Comparison of ENCODE assay signal across 11 cellular contexts in the genomic region with DNA sequence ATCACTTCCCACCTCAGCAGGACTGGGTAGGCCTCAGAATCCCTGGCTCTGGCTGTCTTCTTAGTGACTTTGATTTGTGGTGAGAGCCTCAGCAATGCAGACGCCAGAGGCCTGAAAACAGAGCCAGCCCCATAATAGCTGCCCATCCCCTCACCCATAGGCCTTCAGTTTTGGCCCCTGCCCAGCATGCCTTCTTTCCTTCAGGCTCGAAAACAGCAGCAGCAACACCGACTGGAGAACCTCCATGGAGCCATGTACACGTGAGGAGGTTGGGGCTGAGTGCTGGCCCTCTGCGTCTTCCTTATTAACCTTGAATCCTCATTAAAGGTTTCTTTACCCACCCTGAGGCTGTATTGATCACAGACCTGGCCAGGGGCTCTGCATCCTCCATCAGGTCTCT. TPM values are rescaled to one million over a fixed set of nuclear protein-coding genes. Genes with fewer than 3 reads are reported as not detected.
DNase-seq lines count a peak whose midpoint lies in the region; ATAC-seq and TF ChIP-seq lines count a peak whose summit lies in the region.
"Had no signal": no experiment of that assay in that cellular context is flagged by ENCODE, and none has a peak within 500 bp of the region (broad histone marks: within the 10 kb centered on the region; RNA-seq: fewer than 3 reads in every experiment).

No MANE protein-coding gene starts in this region.

- DNase-seq in MCF 10A (ENCODE audit: unreplicated experiment): no peak
- no peak for DNase-seq in breast epithelium (ENCODE audit: low spot score in 2 of 2)
- DNase-seq in activated CD8-positive, alpha-beta T cell treated with anti-CD3 and anti-CD28 coated beads for 36 hours: no peak
- DNase-seq in memory B cell (ENCODE audit: low spot score in 2 of 2): no peak
- DNase-seq in stomach: no peak
- no peak for DNase-seq in GM20000 (ENCODE audit: low spot score)
- no peak for DNase-seq in NCI-H446 treated with DMSO at 0.1 percent for 48 hours (lab: John Stamatoyannopoulos, UW)
- no peak for DNase-seq in hippocampal formation (lab: John Stamatoyannopoulos, UW)
- DNase-seq: cerebellar nuclear complex; NCI-H345; stimulated activated CD8-positive, alpha-beta memory T cell treated with anti-CD3 and anti-CD28 coated beads, Interleukin-4, amount 100 ng/mL, for 48 hours had no signal

- H3K27me3 ChIP-seq in breast epithelium (no peaks in the 10 kb centered on the region), stomach (no peaks in the 10 kb centered on the region)

- H3K4me3 Mint-ChIP-seq in MCF 10A (ENCODE audit: unreplicated experiment) (peak overlapping the region; percentile 98), memory B cell (peak overlapping the region; percentile 100)
- peak overlapping the region; percentile 88 for H3K4me3 Mint-ChIP-seq in activated CD8-positive, alpha-beta T cell treated with anti-CD3 and anti-CD28 coated beads for 36 hours

- BruUV-seq in MCF 10A (replicated peaks; lab: Mats Ljungman, UMichigan): TSS peak; percentile 50

- CTCF ChIA-PET in MCF 10A (lab: Yijun Ruan, JAX): interaction anchor here (0.6 to 2.4 kb wide), 4 partner anchors 20 to 624 kb away, joined by 4 to 9 read pairs (median 4); no protein-coding TSS in a partner anchor
- CTCF ChIA-PET in activated CD8-positive, alpha-beta T cell treated with anti-CD3 and anti-CD28 coated beads for 36 hours (lab: Charles Lee): interaction anchor here (1.9 to 4.1 kb wide), 2 partner anchors 8 to 40 kb away, joined by 8 to 14 read pairs; no protein-coding TSS in a partner anchor

- H3K4me1 Mint-ChIP-seq in MCF 10A (ENCODE audit: insufficient read depth, unreplicated experiment) (peaks cover 19% of the 10 kb centered on the region), memory B cell (peaks cover 25% of the 10 kb centered on the region)
- H3K4me1 Mint-ChIP-seq in activated CD8-positive, alpha-beta T cell treated with anti-CD3 and anti-CD28 coated beads for 36 hours (ENCODE audit: low read depth): peaks cover 41% of the 10 kb centered on the region

- no peak for TF ChIP-seq EP300 in stomach (IDR thresholded peaks at IDR 0.05)

- TF ChIP-seq POLR2A in breast epithelium (IDR thresholded peaks at IDR 0.05) (no peak), stomach (IDR thresholded peaks at IDR 0.05) (no peak)

- POLR2A ChIA-PET in MCF 10A (lab: Yijun Ruan, JAX): interaction anchor here (1.0 to 5.2 kb wide), 5 partner anchors 7 to 270 kb away, joined by 3 to 113 read pairs (median 54); partner anchors contain the start of genes GGCX, TGOLN2, TMEM150A and VAMP5
- POLR2A ChIA-PET in activated CD8-positive, alpha-beta T cell treated with anti-CD3 and anti-CD28 coated beads for 36 hours (lab: Charles Lee): interaction anchor here (0.9 to 1.8 kb wide), 7 partner anchors 10 to 32 kb away, joined by 3 to 7 read pairs (median 4); partner anchors contain the start of genes USP39 and VAMP8

- H3K36me3 Mint-ChIP-seq in MCF 10A (ENCODE audit: insufficient read depth, unreplicated experiment) (peaks cover 24% of the 10 kb centered on the region), memory B cell (peaks cover 2% of the 10 kb centered on the region)
- H3K36me3 Mint-ChIP-seq in activated CD8-positive, alpha-beta T cell treated with anti-CD3 and anti-CD28 coated beads for 36 hours (ENCODE audit: low read depth): peaks cover 11% of the 10 kb centered on the region

- TF ChIP-seq CTCF in MCF 10A (IDR thresholded peaks at IDR 0.05; ENCODE audit: unreplicated experiment) (no peak), breast epithelium (IDR thresholded peaks at IDR 0.05) (no peak), stomach (IDR thresholded peaks at IDR 0.05) (no peak), GM20000 (IDR thresholded peaks at IDR 0.05; ENCODE audit: extremely low read depth, missing control alignments) (no peak)
- TF ChIP-seq CTCF in activated CD8-positive, alpha-beta T cell treated with anti-CD3 and anti-CD28 coated beads for 36 hours (IDR thresholded peaks at IDR 0.05): no peak

- intact Hi-C loops in MCF 10A (cut with micrococcal nuclease): no loop called here
- intact Hi-C loops in breast epithelium (cut with DNase I; ENCODE audit: low total_unique reads): no loop called here
- intact Hi-C loops in activated CD8-positive, alpha-beta T cell treated with anti-CD3 and anti-CD28 coated beads for 36 hours (cut with micrococcal nuclease): no loop called here
- intact Hi-C loops in stomach (cut with DNase I; ENCODE audit: low total_unique reads): no loop called here

- H3K4me3 ChIP-seq in breast epithelium: no peak overlapping the region
- H3K4me3 ChIP-seq in stomach: peak overlapping the region in 1 of 4 donors; percentile 83

- no peaks in the 10 kb centered on the region for H3K27me3 Mint-ChIP-seq in MCF 10A (ENCODE audit: insufficient read depth, unreplicated experiment)
- no peaks in the 10 kb centered on the region for H3K27me3 Mint-ChIP-seq in activated CD8-positive, alpha-beta T cell treated with anti-CD3 and anti-CD28 coated beads for 36 hours
- no peaks in the 10 kb centered on the region for H3K27me3 Mint-ChIP-seq in memory B cell

- H3K4me1 ChIP-seq in breast epithelium (peaks cover 8 to 26% of the 10 kb centered on the region in 2 donors), stomach (peaks cover 25 to 84% (median 67%) of the 10 kb centered on the region in 4 donors)

- H3K36me3 ChIP-seq in breast epithelium (no peaks in the 10 kb centered on the region), stomach (peaks cover 14 to 46% (median 41%) of the 10 kb centered on the region in 4 donors)

- H3K9me3 Mint-ChIP-seq in MCF 10A (ENCODE audit: unreplicated experiment) (no peaks in the 10 kb centered on the region), memory B cell (no peaks in the 10 kb centered on the region)
- H3K9me3 Mint-ChIP-seq in activated CD8-positive, alpha-beta T cell treated with anti-CD3 and anti-CD28 coated beads for 36 hours: no peaks in the 10 kb centered on the region

- H3K9me3 ChIP-seq in breast epithelium (no peaks in the 10 kb centered on the region), stomach (no peaks in the 10 kb centered on the region)

- WGBS in stomach, 5 donors: 77 to 88% (median 85%) methylated on average over 5 of the region's 5 CpGs

- peak overlapping the region; percentile 98 for H3K27ac Mint-ChIP-seq in MCF 10A (ENCODE audit: low read depth, unreplicated experiment)
- H3K27ac Mint-ChIP-seq in activated CD8-positive, alpha-beta T cell treated with anti-CD3 and anti-CD28 coated beads for 36 hours: peak overlapping the region; percentile 58
- H3K27ac Mint-ChIP-seq in memory B cell: peak overlapping the region; percentile 28

- ATAC-seq in activated CD8-positive, alpha-beta T cell treated with anti-CD3 and anti-CD28 coated beads for 36 hours: no peak
- no peak for ATAC-seq in memory B cell (ENCODE audit: low read depth)

- H3K27ac ChIP-seq in breast epithelium (no peak overlapping the region), stomach (peak overlapping the region in 3 of 5 donors; percentile 5 to 93 (median 87))

RNA-seq across cellular contexts. Expression of gene RNF181, which starts 1.7 kb away (rescaled TPM):
- 125 and 215 TPM in 2 replicates for total RNA-seq in MCF 10A (2022)
- total RNA-seq in breast epithelium: 100 to 1,000 TPM; 131 to 243 (median 161) TPM
- total RNA-seq in activated CD8-positive, alpha-beta T cell treated with anti-CD3 and anti-CD28 coated beads for 36 hours: 100 to 1,000 TPM; 112 to 117 TPM
- total RNA-seq in stomach: 100 to 1,000 TPM in 1 of 5 donors, 10 to 100 TPM in 3, not detected in 1; 11.3 to 143 (median 79.1) TPM
- polyA plus RNA-seq in stomach: 100 to 1,000 TPM; 217 to 272 (median 223) TPM

RNA-seq across cellular contexts. Expression of gene TMEM150A, which starts 5.3 kb away (rescaled TPM):
- total RNA-seq in MCF 10A (2022): 12.5 and 14.5 TPM in 2 replicates
- total RNA-seq in breast epithelium: 10 to 100 TPM; 20.8 to 40.0 (median 22.6) TPM
- total RNA-seq in activated CD8-positive, alpha-beta T cell treated with anti-CD3 and anti-CD28 coated beads for 36 hours: 1 to 10 TPM; 1.0 to 1.2 TPM
- total RNA-seq in stomach: 10 to 100 TPM in 3 of 5 donors, 1 to 10 TPM in 1, not detected in 1; 5.0 to 62.4 (median 24.9) TPM
- polyA plus RNA-seq in stomach: 10 to 100 TPM; 15.9 to 27.8 (median 21.3) TPM

RNA-seq across cellular contexts. Expression of gene VAMP5, which starts 13.0 kb away (rescaled TPM):
- total RNA-seq in MCF 10A (2022): 1.6 and 3.0 TPM in 2 replicates
- 10 to 100 TPM; 33.8 to 92.0 (median 50.8) TPM for total RNA-seq in breast epithelium
- 10 to 100 TPM; 28.0 to 29.4 TPM for total RNA-seq in activated CD8-positive, alpha-beta T cell treated with anti-CD3 and anti-CD28 coated beads for 36 hours
- total RNA-seq in stomach: 10 to 100 TPM in 4 of 5 donors, 1 to 10 TPM in 1; 7.7 to 82.6 (median 29.5) TPM
- polyA plus RNA-seq in stomach: 10 to 100 TPM; 87.7 to 95.1 (median 90.4) TPM

RNA-seq across cellular contexts. Expression of gene C2orf68, which starts 14.6 kb away (rescaled TPM):
- total RNA-seq in MCF 10A (2022) (34.3 and 35.5 TPM in 2 replicates), breast epithelium (10 to 100 TPM; 13.9 to 26.6 (median 16.1) TPM), stomach (10 to 100 TPM; 12.7 to 40.8 (median 19.7) TPM)
- total RNA-seq in activated CD8-positive, alpha-beta T cell treated with anti-CD3 and anti-CD28 coated beads for 36 hours: 10 to 100 TPM; 25.4 to 29.1 TPM
- polyA plus RNA-seq in stomach: 10 to 100 TPM; 19.9 to 22.5 (median 20.5) TPM

RNA-seq across cellular contexts. Expression of gene USP39, which starts 18.7 kb away (rescaled TPM):
- total RNA-seq in MCF 10A (2022) (36.7 and 43.8 TPM in 2 replicates), breast epithelium (10 to 100 TPM; 53.6 to 71.7 (median 68.5) TPM), stomach (100 to 1,000 TPM in 2 of 5 donors, 10 to 100 TPM in 3; 17.5 to 454 (median 51.0) TPM)
- 10 to 100 TPM; 86.0 to 86.8 TPM for total RNA-seq in activated CD8-positive, alpha-beta T cell treated with anti-CD3 and anti-CD28 coated beads for 36 hours
- polyA plus RNA-seq in stomach: 10 to 100 TPM; 30.9 to 38.6 (median 37.5) TPM

Comparison
In these comparisons a context has a peak if more than half of its experiments do, and no peak if none do; other contexts are left out.
1. H3K27ac Mint-ChIP-seq: peak in every context shown above with its lines; median percentile 98 in MCF 10A; 58 in activated CD8-positive, alpha-beta T cell treated with anti-CD3 and anti-CD28 coated beads for 36 hours; 28 in memory B cell.
2. H3K27ac ChIP-seq: peak in stomach (3 of 5); none in breast epithelium (0 of 2).
3. Peak in every context shown above with its lines, with median percentiles within 50 percentile points of each other: H3K4me3 Mint-ChIP-seq.